In genomic region chr7:55971045-55971444, GRCh38 we compare ENCODE assay signal across 13 cellular contexts. TPM values are rescaled to one million over a fixed set of nuclear protein-coding genes. Genes with fewer than 3 reads are reported as not detected.
A peak's percentile ranks its signal among the peaks of the same experiment; 100 is the strongest.
DNase-seq lines count a peak whose midpoint lies in the region; ATAC-seq and TF ChIP-seq lines count a peak whose summit lies in the region.
"Had no signal": no experiment of that assay in that cellular context is flagged by ENCODE, and none has a peak within 500 bp of the region (broad histone marks: within the 10 kb centered on the region; RNA-seq: fewer than 3 reads in every experiment).

No MANE protein-coding gene starts in this region.

- H3K4me1 ChIP-seq in cardiac muscle cell (ENCODE audit: low read depth): peaks cover 6% of the 10 kb centered on the region
- peaks cover 36 to 64% (median 52%) of the 10 kb centered on the region in 3 donors for H3K4me1 ChIP-seq in skeletal muscle tissue (ENCODE audit: control insufficient read depth in 3 of 3, insufficient read depth in 3 of 3, low read length in 3 of 3)

- no peak overlapping the region for H3K27ac Mint-ChIP-seq in activated T-helper 1 cell treated with anti-CD3 and anti-CD28 coated beads, Interleukin-12 subunit alpha, Interleukin-12 subunit beta, Interleukin-2, Interleukin-4 antibody, amounts not matched to agents 30 ng/mL and 10 ng/mL and 1 ng/mL, durations not matched to agents 14 hours and 24 hours and 36 hours

- no peaks in the 10 kb centered on the region for H3K36me3 ChIP-seq in cardiac muscle cell
- peaks cover 0 to 6% (median 4%) of the 10 kb centered on the region in 3 donors for H3K36me3 ChIP-seq in skeletal muscle tissue (ENCODE audit: control insufficient read depth in 3 of 3, insufficient read depth in 3 of 3, low read length in 3 of 3)

- H3K27me3 Mint-ChIP-seq in activated T-helper 1 cell treated with anti-CD3 and anti-CD28 coated beads, Interleukin-12 subunit alpha, Interleukin-12 subunit beta, Interleukin-2, Interleukin-4 antibody, amounts not matched to agents 30 ng/mL and 10 ng/mL and 1 ng/mL, durations not matched to agents 14 hours and 24 hours and 36 hours (ENCODE audit: insufficient read depth): no peaks in the 10 kb centered on the region
- H3K27me3 Mint-ChIP-seq: CD4-positive, CD25-positive, alpha-beta regulatory T cell had no signal

- peak; percentile 80 for DNase-seq in NCI-H748 (lab: John Stamatoyannopoulos, UW; ENCODE audit: unreplicated experiment)
- no peak for DNase-seq in NCI-H748 treated with DMSO at 0.1 percent for 48 hours (lab: John Stamatoyannopoulos, UW)
- peak; percentile 67 to 69 for DNase-seq in NCI-H526 (lab: John Stamatoyannopoulos, UW)
- no peak for DNase-seq in cardiac muscle cell (ENCODE audit: low read depth in 1 of 2, low spot score in 1 of 2)
- DNase-seq in activated T-helper 1 cell treated with anti-CD3 and anti-CD28 coated beads, Interleukin-12 subunit alpha, Interleukin-12 subunit beta, Interleukin-2, Interleukin-4 antibody, amounts not matched to agents 30 ng/mL and 10 ng/mL and 1 ng/mL, durations not matched to agents 14 hours and 24 hours and 36 hours (ENCODE audit: low spot score): no peak
- DNase-seq in effector CD8-positive, alpha-beta T cell (lab: John Stamatoyannopoulos, UW): no peak
- DNase-seq: CD4-positive, CD25-positive, alpha-beta regulatory T cell; NCI-H1092; NCI-H524; stimulated activated CD4-positive, alpha-beta T cell treated with anti-CD3 and anti-CD28 coated beads, Interleukin-15, amount 100 ng/mL, for 24 hours; T-helper 2 cell had no signal

- H3K27me3 ChIP-seq in cardiac muscle cell (no peaks in the 10 kb centered on the region), skeletal muscle tissue (ENCODE audit: control insufficient read depth in 3 of 3, insufficient read depth in 3 of 3, low read length in 3 of 3) (no peaks in the 10 kb centered on the region)

- ATAC-seq in HG03469 (IDR thresholded peaks at IDR 0.05; ENCODE audit: unreplicated experiment): no peak

- H3K9ac ChIP-seq in skeletal muscle tissue (ENCODE audit: low read depth in 1 of 3, low read length in 3 of 3): peak overlapping the region; percentile 42 to 78 (median 47)

- intact Hi-C loops in activated T-helper 1 cell treated with anti-CD3 and anti-CD28 coated beads, Interleukin-12 subunit alpha, Interleukin-12 subunit beta, Interleukin-2, Interleukin-4 antibody, amounts not matched to agents 30 ng/mL and 10 ng/mL and 1 ng/mL, durations not matched to agents 14 hours and 24 hours and 36 hours (cut with micrococcal nuclease): no loop called here

- H3K4me3 ChIP-seq in cardiac muscle cell: no peak overlapping the region
- H3K4me3 ChIP-seq in skeletal muscle tissue (ENCODE audit: low read length in 3 of 3): peak overlapping the region; percentile 11 to 52 (median 31)

- no peaks in the 10 kb centered on the region for H3K9me3 Mint-ChIP-seq in activated T-helper 1 cell treated with anti-CD3 and anti-CD28 coated beads, Interleukin-12 subunit alpha, Interleukin-12 subunit beta, Interleukin-2, Interleukin-4 antibody, amounts not matched to agents 30 ng/mL and 10 ng/mL and 1 ng/mL, durations not matched to agents 14 hours and 24 hours and 36 hours
- H3K9me3 Mint-ChIP-seq: CD4-positive, CD25-positive, alpha-beta regulatory T cell had no signal

- no peak for TF ChIP-seq CTCF in cardiac muscle cell (IDR thresholded peaks at IDR 0.05; ENCODE audit: low read depth, low read length)

- H3K9me3 ChIP-seq in cardiac muscle cell (ENCODE audit: low read depth) (no peaks in the 10 kb centered on the region), skeletal muscle tissue (ENCODE audit: control insufficient read depth in 3 of 3, low read length in 3 of 3) (no peaks in the 10 kb centered on the region)

- peaks cover 11% of the 10 kb centered on the region for H3K4me1 Mint-ChIP-seq in activated T-helper 1 cell treated with anti-CD3 and anti-CD28 coated beads, Interleukin-12 subunit alpha, Interleukin-12 subunit beta, Interleukin-2, Interleukin-4 antibody, amounts not matched to agents 30 ng/mL and 10 ng/mL and 1 ng/mL, durations not matched to agents 14 hours and 24 hours and 36 hours (ENCODE audit: low read depth)

- H3K27ac ChIP-seq in cardiac muscle cell (peak overlapping the region; percentile 48), skeletal muscle tissue (ENCODE audit: low read depth, low read length) (peak overlapping the region; percentile 88)

- no peak overlapping the region for H3K4me3 Mint-ChIP-seq in activated T-helper 1 cell treated with anti-CD3 and anti-CD28 coated beads, Interleukin-12 subunit alpha, Interleukin-12 subunit beta, Interleukin-2, Interleukin-4 antibody, amounts not matched to agents 30 ng/mL and 10 ng/mL and 1 ng/mL, durations not matched to agents 14 hours and 24 hours and 36 hours

- peaks cover 15% of the 10 kb centered on the region for H3K36me3 Mint-ChIP-seq in activated T-helper 1 cell treated with anti-CD3 and anti-CD28 coated beads, Interleukin-12 subunit alpha, Interleukin-12 subunit beta, Interleukin-2, Interleukin-4 antibody, amounts not matched to agents 30 ng/mL and 10 ng/mL and 1 ng/mL, durations not matched to agents 14 hours and 24 hours and 36 hours (ENCODE audit: low read depth)

RNA-seq across cellular contexts. Expression of gene NIPSNAP2, which starts 6.7 kb away (rescaled TPM):
- 97.7 and 123 TPM in 2 replicates for total RNA-seq in cardiac muscle cell
- 197 and 207 TPM in 2 replicates for polyA plus RNA-seq in cardiac muscle cell
- total RNA-seq in skeletal muscle tissue: 56.4 TPM
- total RNA-seq in activated T-helper 1 cell treated with anti-CD3 and anti-CD28 coated beads, Interleukin-12 subunit alpha, Interleukin-12 subunit beta, Interleukin-2, Interleukin-4 antibody, amounts not matched to agents 30 ng/mL and 10 ng/mL and 1 ng/mL, durations not matched to agents 14 hours and 24 hours and 36 hours: 49.4 and 50.0 TPM in 2 replicates

RNA-seq across cellular contexts. Expression of gene MRPS17, which starts 19.4 kb away (rescaled TPM):
- total RNA-seq in cardiac muscle cell (7.8 and 11.7 TPM in 2 replicates), skeletal muscle tissue (22.4 TPM)
- 34.4 and 35.7 TPM in 2 replicates for polyA plus RNA-seq in cardiac muscle cell
- total RNA-seq in activated T-helper 1 cell treated with anti-CD3 and anti-CD28 coated beads, Interleukin-12 subunit alpha, Interleukin-12 subunit beta, Interleukin-2, Interleukin-4 antibody, amounts not matched to agents 30 ng/mL and 10 ng/mL and 1 ng/mL, durations not matched to agents 14 hours and 24 hours and 36 hours: 38.2 and 39.3 TPM in 2 replicates

Comparison
In these comparisons a context has a peak if more than half of its experiments do, and no peak if none do; other contexts are left out.
1. DNase-seq: peak in NCI-H748 (single experiment) and NCI-H526 (2 of 2); none in NCI-H748 treated with DMSO at 0.1 percent for 48 hours (single experiment), cardiac muscle cell (0 of 2), activated T-helper 1 cell treated with anti-CD3 and anti-CD28 coated beads, Interleukin-12 subunit alpha, Interleukin-12 subunit beta, Interleukin-2, Interleukin-4 antibody, amounts not matched to agents 30 ng/mL and 10 ng/mL and 1 ng/mL, durations not matched to agents 14 hours and 24 hours and 36 hours (single experiment) and effector CD8-positive, alpha-beta T cell (single experiment).